20 cellular contexts compared by ENCODE assay signal in the genomic region with DNA sequence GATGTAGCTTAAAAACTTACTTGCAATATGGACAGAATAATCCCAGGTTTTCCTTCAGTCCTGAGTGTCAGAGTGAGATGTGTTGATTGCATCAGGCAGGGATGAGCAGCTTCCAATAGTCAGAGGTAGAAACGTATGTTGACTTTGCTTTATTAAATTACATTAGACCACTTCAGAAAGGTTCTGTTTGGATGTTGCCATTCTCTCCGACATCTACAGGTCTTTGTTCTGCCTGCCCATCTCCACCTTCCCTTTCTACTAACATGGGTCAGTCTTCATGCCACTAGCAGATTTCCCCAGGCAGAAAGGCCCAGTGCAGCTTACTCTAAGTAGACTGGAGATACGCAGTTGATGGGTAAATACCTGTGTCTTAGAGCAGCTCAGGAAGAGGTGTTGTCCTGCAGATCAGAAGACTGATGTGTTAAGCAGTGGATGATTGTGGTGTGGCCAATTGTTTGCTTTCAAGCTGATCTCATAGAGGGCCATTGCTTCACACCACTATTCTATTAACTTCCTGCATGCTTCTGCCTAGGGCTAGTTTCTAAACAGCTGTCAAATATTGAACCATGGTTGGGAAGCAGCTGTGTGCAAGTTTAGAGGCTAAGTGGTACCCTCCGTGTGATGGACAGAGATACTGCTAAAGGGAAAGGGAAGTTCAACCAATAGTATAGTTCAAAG. TPM values are rescaled to one million over a fixed set of nuclear protein-coding genes. Genes with fewer than 3 reads are reported as not detected.
DNase-seq lines count a peak whose midpoint lies in the region; ATAC-seq, FAIRE-seq and TF ChIP-seq lines count a peak whose summit lies in the region.
"Had no signal": no experiment of that assay in that cellular context is flagged by ENCODE, and none has a peak within 500 bp of the region (broad histone marks: within the 10 kb centered on the region; RNA-seq: fewer than 3 reads in every experiment).

No MANE protein-coding gene starts in this region.

- H3K4me1 ChIP-seq in A549 (peaks cover 10% of the 10 kb centered on the region; the same call in 1 of the 3 replicates), Caco-2 (no peaks in the 10 kb centered on the region)
- H3K4me1 ChIP-seq: body of pancreas, esophagus squamous epithelium, heart right ventricle, upper lobe of right lung had no signal

- no peak overlapping the region for H3K4me3 ChIP-seq in A549
- no peak overlapping the region for H3K4me3 ChIP-seq in fibroblast of pulmonary artery (replicated peaks; ENCODE audit: low read depth, low read length)
- H3K4me3 ChIP-seq in Caco-2 (ENCODE audit: low read depth, low read length): no peak overlapping the region
- H3K4me3 ChIP-seq: body of pancreas, esophagus squamous epithelium, heart right ventricle, upper lobe of right lung had no signal

- DNase-seq in A549 (ENCODE audit: low read depth in 1 of 2, low spot score in 1 of 2) (peak in 1 of 2 experiments; percentile 38), ELR (ENCODE audit: low read depth) (peak; percentile 17), RPMI7951 (ENCODE audit: low read depth) (peak; percentile 26), fibroblast of pulmonary artery (ENCODE audit: low read depth) (peak; percentile 46), cortex of kidney (lab: John Stamatoyannopoulos, UW) (no peak), cerebellar cortex (ENCODE audit: low spot score) (no peak), Caco-2 (no peak), NCI-H2196 (lab: John Stamatoyannopoulos, UW; ENCODE audit: unreplicated experiment) (no peak)
- DNase-seq: body of pancreas; esophagus squamous epithelium; heart right ventricle; MV-4-11; naive thymus-derived CD4-positive, alpha-beta T cell; NCI-H774; RPMI8226; stimulated activated naive CD4-positive, alpha-beta T cell; upper lobe of right lung had no signal

- no peaks in the 10 kb centered on the region for H3K9me3 Mint-ChIP-seq in Caco-2 (ENCODE audit: unreplicated experiment)
- H3K9me3 Mint-ChIP-seq: activated naive CD4-positive, alpha-beta T cell treated with anti-CD3 and anti-CD28 coated beads, Interleukin-2, amount 50 U/mL, for 24 hours had no signal

- FAIRE-seq in A549 (lab: Jason Lieb, UNC): peak; percentile 54

- intact Hi-C loops in Caco-2 (cut with micrococcal nuclease; ENCODE audit: unreplicated experiment): no loop called here

- POLR2A ChIA-PET in A549 (lab: Yijun Ruan, JAX): no interaction called here
- POLR2A ChIA-PET in Caco-2 (lab: Charles Lee): no interaction called here

- no peaks in the 10 kb centered on the region for H3K27me3 ChIP-seq in Caco-2 (replicated peaks; ENCODE audit: control insufficient read depth, insufficient read depth, low read length)
- H3K27me3 ChIP-seq: body of pancreas, upper lobe of right lung had no signal

- H3K27ac ChIP-seq in A549: peak overlapping the region; percentile 18 to 33; a peak in 1 of 6 replicates
- H3K27ac ChIP-seq: body of pancreas, esophagus squamous epithelium, heart right ventricle, upper lobe of right lung had no signal

- WGBS in A549 (ENCODE audit: missing lambda C conversion rate): 73% methylated on average over 3 of the region's 4 CpGs

- TF ChIP-seq CTCF in A549 (IDR thresholded peaks at IDR 0.05) (no peak), fibroblast of pulmonary artery (IDR thresholded peaks at IDR 0.05; ENCODE audit: low read length, missing control alignments) (no peak), Caco-2 (IDR thresholded peaks at IDR 0.05; ENCODE audit: insufficient read depth in 1 of 2, low read depth in 1 of 2, low read length in 1 of 2, severe bottlenecking in 1 of 2, unreplicated experiment in 1 of 2) (no peak)

- H3K9me3 ChIP-seq in A549 (no peaks in the 10 kb centered on the region), Caco-2 (no peaks in the 10 kb centered on the region)
- H3K9me3 ChIP-seq: body of pancreas, esophagus squamous epithelium, heart right ventricle, upper lobe of right lung had no signal

- no peak for TF ChIP-seq POLR2A in A549 (IDR thresholded peaks at IDR 0.05; ENCODE audit: low read length)

- peak; percentile 31 to 46; a peak in 3 of 6 replicates for ATAC-seq in A549
- ATAC-seq: body of pancreas; heart right ventricle; naive thymus-derived CD4-positive, alpha-beta T cell; upper lobe of right lung had no signal

- H3K4me3 Mint-ChIP-seq in Caco-2 (ENCODE audit: unreplicated experiment): no peak overlapping the region
- H3K4me3 Mint-ChIP-seq: activated naive CD4-positive, alpha-beta T cell treated with anti-CD3 and anti-CD28 coated beads, Interleukin-2, amount 50 U/mL, for 24 hours; naive thymus-derived CD4-positive, alpha-beta T cell had no signal

- no TSS peak for BruUV-seq in Caco-2 (replicated peaks; lab: Mats Ljungman, UMichigan)

- peaks cover 6% of the 10 kb centered on the region for H3K27me3 Mint-ChIP-seq in Caco-2 (ENCODE audit: insufficient read depth, unreplicated experiment)

- TF ChIP-seq RAD21 in A549 (conservative IDR thresholded peaks at IDR 0.05 in 1 of 2, IDR thresholded peaks at IDR 0.05 in 1 of 2): no peak

- H3K4me1 Mint-ChIP-seq in Caco-2 (ENCODE audit: low read depth, unreplicated experiment): no peaks in the 10 kb centered on the region
- H3K4me1 Mint-ChIP-seq: activated naive CD4-positive, alpha-beta T cell treated with anti-CD3 and anti-CD28 coated beads, Interleukin-2, amount 50 U/mL, for 24 hours had no signal

- no peak overlapping the region for H3K27ac Mint-ChIP-seq in Caco-2 (ENCODE audit: unreplicated experiment)
- H3K27ac Mint-ChIP-seq: activated naive CD4-positive, alpha-beta T cell treated with anti-CD3 and anti-CD28 coated beads, Interleukin-2, amount 50 U/mL, for 24 hours; naive thymus-derived CD4-positive, alpha-beta T cell; progenitor cell of endocrine pancreas had no signal

- H3K4me2 ChIP-seq in A549: peak overlapping the region; percentile 26; the same call in 2 of the 3 replicates

- no peaks in the 10 kb centered on the region for H3K36me3 ChIP-seq in Caco-2 (ENCODE audit: control insufficient read depth, insufficient read depth, low read length)
- H3K36me3 ChIP-seq: esophagus squamous epithelium, heart right ventricle, upper lobe of right lung had no signal

- TF ChIP-seq EP300 in A549 (IDR thresholded peaks at IDR 0.05): no peak

- H3K36me3 Mint-ChIP-seq in Caco-2 (ENCODE audit: insufficient read depth, unreplicated experiment): no peaks in the 10 kb centered on the region
- H3K36me3 Mint-ChIP-seq: activated naive CD4-positive, alpha-beta T cell treated with anti-CD3 and anti-CD28 coated beads, Interleukin-2, amount 50 U/mL, for 24 hours; naive thymus-derived CD4-positive, alpha-beta T cell had no signal

- CTCF ChIA-PET in A549 (lab: Yijun Ruan, JAX) (interaction anchor here (0.7 kb wide), 1 partner anchor 234 kb away, joined by 3 read pairs; no protein-coding TSS in a partner anchor), Caco-2 (lab: Charles Lee) (no interaction called here)

TF ChIP-seq in A549, 52 proteins besides CTCF, POLR2A, EP300 and RAD21:
- no peak for TF ChIP-seq CBX8 (IDR thresholded peaks at IDR 0.05)
- no peak for TF ChIP-seq CHD4 (IDR thresholded peaks at IDR 0.05; ENCODE audit: borderline replicate concordance)
- TF ChIP-seq HOXB5 (CRISPR knock-in tag; IDR thresholded peaks at IDR 0.05): no peak
- TF ChIP-seq, protein P1, sequence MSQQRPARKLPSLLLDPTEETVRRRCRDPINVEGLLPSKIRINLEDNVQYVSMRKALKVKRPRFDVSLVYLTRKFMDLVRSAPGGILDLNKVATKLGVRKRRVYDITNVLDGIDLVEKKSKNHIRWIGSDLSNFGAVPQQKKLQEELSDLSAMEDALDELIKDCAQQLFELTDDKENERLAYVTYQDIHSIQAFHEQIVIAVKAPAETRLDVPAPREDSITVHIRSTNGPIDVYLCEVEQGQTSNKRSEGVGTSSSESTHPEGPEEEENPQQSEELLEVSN (IDR thresholded peaks at IDR 0.05; ENCODE audit: borderline replicate concordance, low read depth): no peak
- no peak for TF ChIP-seq SREBF2 (IDR thresholded peaks at IDR 0.05)
- no peak for TF ChIP-seq FOSL2 (IDR thresholded peaks at IDR 0.05)
- no peak for TF ChIP-seq FOSL2 (CRISPR knock-in tag; IDR thresholded peaks at IDR 0.05)
- no peak for TF ChIP-seq RNF2 (IDR thresholded peaks at IDR 0.05; ENCODE audit: borderline replicate concordance, low read depth)
- TF ChIP-seq FOSB (CRISPR knock-in tag; IDR thresholded peaks at IDR 0.05): no peak
- no peak for TF ChIP-seq MYC (IDR thresholded peaks at IDR 0.05; ENCODE audit: borderline replicate concordance, low read length)
- no peak for TF ChIP-seq EHMT2 (IDR thresholded peaks at IDR 0.05; ENCODE audit: low read depth)
- TF ChIP-seq, protein P2, sequence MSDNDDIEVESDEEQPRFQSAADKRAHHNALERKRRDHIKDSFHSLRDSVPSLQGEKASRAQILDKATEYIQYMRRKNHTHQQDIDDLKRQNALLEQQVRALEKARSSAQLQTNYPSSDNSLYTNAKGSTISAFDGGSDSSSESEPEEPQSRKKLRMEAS (IDR thresholded peaks at IDR 0.05): no peak
- TF ChIP-seq, protein P3, sequence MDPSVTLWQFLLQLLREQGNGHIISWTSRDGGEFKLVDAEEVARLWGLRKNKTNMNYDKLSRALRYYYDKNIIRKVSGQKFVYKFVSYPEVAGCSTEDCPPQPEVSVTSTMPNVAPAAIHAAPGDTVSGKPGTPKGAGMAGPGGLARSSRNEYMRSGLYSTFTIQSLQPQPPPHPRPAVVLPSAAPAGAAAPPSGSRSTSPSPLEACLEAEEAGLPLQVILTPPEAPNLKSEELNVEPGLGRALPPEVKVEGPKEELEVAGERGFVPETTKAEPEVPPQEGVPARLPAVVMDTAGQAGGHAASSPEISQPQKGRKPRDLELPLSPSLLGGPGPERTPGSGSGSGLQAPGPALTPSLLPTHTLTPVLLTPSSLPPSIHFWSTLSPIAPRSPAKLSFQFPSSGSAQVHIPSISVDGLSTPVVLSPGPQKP (IDR thresholded peaks at IDR 0.05; ENCODE audit: low read depth, low read length): no peak

RNA-seq across cellular contexts. Expression of a gene that starts 1.8 kb away (rescaled TPM):
- polyA plus RNA-seq in A549 (2011; rRNA removed) (0.28 and 0.36 TPM in 2 replicates), A549 (2017; fragmentation: RNase III; extraction: RNeasy Plus Mini Kit Qiagen cat#74134 plus additional on column Dnase treatment) (0.04 to 0.08 TPM (median 0.07 TPM) in 3 replicates)
- 0.10 and 0.12 TPM in 2 replicates for polyA plus RNA-seq in A549 (2012; cell fraction: cytosol; rRNA removed)
- 0.08 and 0.27 TPM in 2 replicates for polyA plus RNA-seq in A549 (2012; cell fraction: nucleus; rRNA removed)
- polyA minus RNA-seq in A549 (2011; rRNA and poly(A)+ RNA removed): 0.39 and 0.91 TPM in 2 replicates
- 0.24 and 0.39 TPM in 2 replicates for total RNA-seq in RPMI7951 (2014; rRNA removed; shearing (Covaris generic))
- total RNA-seq in Caco-2 (2022): not detected in 2 replicates
- total RNA-seq: lung microvascular endothelial cell; naive thymus-derived CD4-positive, alpha-beta T cell had no signal
- polyA plus RNA-seq: naive thymus-derived CD4-positive, alpha-beta T cell had no signal

Comparison
In these comparisons a context has a peak if more than half of its experiments do, and no peak if none do; other contexts are left out.
1. DNase-seq: peak in ELR (single experiment), RPMI7951 (single experiment) and fibroblast of pulmonary artery (single experiment); none in cortex of kidney (single experiment), cerebellar cortex (single experiment), Caco-2 (0 of 2) and NCI-H2196 (single experiment).